In the genomic region with DNA sequence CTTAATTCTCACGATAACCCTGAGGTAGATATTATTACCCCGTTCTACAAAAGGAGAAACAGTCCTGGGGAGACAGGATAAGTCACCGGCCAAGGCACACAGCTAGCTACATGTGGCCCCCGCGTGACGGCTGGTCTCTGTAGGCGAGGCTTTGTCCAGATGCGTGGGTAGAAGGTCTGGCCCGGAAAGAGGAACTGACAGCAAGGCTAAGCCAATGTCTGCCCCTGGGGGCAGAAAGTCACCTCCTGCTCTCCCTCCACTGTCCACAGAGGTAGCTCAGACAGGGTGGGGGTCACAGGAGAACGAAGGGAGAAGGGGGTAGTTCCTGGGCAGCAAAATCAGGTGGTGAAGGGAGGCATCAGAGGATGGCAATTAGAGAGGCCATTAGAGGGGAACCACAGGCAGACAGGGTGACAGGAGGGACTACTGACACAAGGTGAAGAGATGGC, we compare ENCODE assay signal across 10 cellular contexts. TPM values are rescaled to one million over a fixed set of nuclear protein-coding genes. Genes with fewer than 3 reads are reported as not detected.
A peak's percentile ranks its signal among the peaks of the same experiment; 100 is the strongest.
DNase-seq lines count a peak whose midpoint lies in the region; ATAC-seq and TF ChIP-seq lines count a peak whose summit lies in the region.
"Had no signal": no experiment of that assay in that cellular context is flagged by ENCODE, and none has a peak within 500 bp of the region (broad histone marks: within the 10 kb centered on the region; RNA-seq: fewer than 3 reads in every experiment).

No MANE protein-coding gene starts in this region.

- TF ChIP-seq POLR2A in upper lobe of left lung (IDR thresholded peaks at IDR 0.05) = peak in 1 of 4 donors; percentile 54

- peak overlapping the region in 2 of 4 donors; percentile 9 to 66 for H3K27ac ChIP-seq in upper lobe of left lung

- 49 to 76% methylated on average over 10 of the region's 10 CpGs for WGBS in upper lobe of left lung, 2 donors

- ATAC-seq in left cardiac atrium = peak; percentile 67 to 72
- ATAC-seq in upper lobe of left lung (ENCODE audit: low FRiP score in 2 of 2) = peak; percentile 70 to 82
- ATAC-seq: SK-N-SH treated with all-trans-retinoic acid at 6 μM for 48 hours had no signal

- TF ChIP-seq CTCF in upper lobe of left lung (IDR thresholded peaks at IDR 0.05) = peak in 1 of 6 experiments; percentile 14

- H3K4me1 ChIP-seq in upper lobe of left lung = no peaks in the 10 kb centered on the region

- DNase-seq in SIG-M5 treated with dmso at 0.1 percent for 504 hours (lab: John Stamatoyannopoulos, UW; ENCODE audit: unreplicated experiment) = peak; percentile 23
- no peak for DNase-seq in SIG-M5 (lab: John Stamatoyannopoulos, UW)
- peak; percentile 76 for DNase-seq in NOMO-1 treated with DMSO at 0.1 percent for 48 hours (lab: John Stamatoyannopoulos, UW; ENCODE audit: unreplicated experiment)
- DNase-seq in left cardiac atrium = peak; percentile 46
- DNase-seq in upper lobe of left lung = peak; percentile 58 to 81
- DNase-seq in NCI-H446 (lab: John Stamatoyannopoulos, UW) = no peak
- no peak for DNase-seq in stimulated activated CD4-positive, alpha-beta T cell treated with anti-CD3 and anti-CD28 coated beads, Interleukin-2, amount 100 ng/mL, for 48 hours
- DNase-seq in activated effector memory CD4-positive, alpha-beta T cell treated with Interleukin-2 at 50 U/mL for 16 hours = no peak
- DNase-seq: mesendoderm had no signal

- intact Hi-C loops in left cardiac atrium (cut with DNase I) = loop anchor here in 1 of 2 donors (5.0 kb wide), 1 partner anchor 157 kb away; no protein-coding TSS in a partner anchor

- no peaks in the 10 kb centered on the region for H3K9me3 ChIP-seq in upper lobe of left lung

- TF ChIP-seq EP300 in upper lobe of left lung (IDR thresholded peaks at IDR 0.05) = no peak

- no peak overlapping the region for H3K4me3 ChIP-seq in upper lobe of left lung

- H3K36me3 ChIP-seq in upper lobe of left lung = no peaks in the 10 kb centered on the region

- H3K27me3 ChIP-seq in upper lobe of left lung = no peaks in the 10 kb centered on the region

RNA-seq across cellular contexts. Expression of gene APOC4, which starts 1.8 kb away (rescaled TPM):
- not detected for total RNA-seq in left cardiac atrium
- 1 to 10 TPM in 1 of 6 donors, under 1 TPM in 1, not detected in 4; 0.49 to 2.7 TPM for total RNA-seq in upper lobe of left lung

RNA-seq across cellular contexts. Expression of gene APOC2, which starts 2.0 kb away (rescaled TPM):
- total RNA-seq in left cardiac atrium (not detected), upper lobe of left lung (10 to 100 TPM in 5 of 6 donors, under 1 TPM in 1; 0.98 to 50.0 (median 22.8) TPM)

RNA-seq across cellular contexts. Expression of gene CLPTM1, which starts 11.4 kb away (rescaled TPM):
- 100 to 1,000 TPM in 1 of 2 donors, 10 to 100 TPM in 1; 90.7 to 107 TPM for total RNA-seq in left cardiac atrium
- total RNA-seq in upper lobe of left lung = 100 to 1,000 TPM in 3 of 6 donors, 10 to 100 TPM in 3; 53.4 to 139 (median 99.6) TPM

RNA-seq across cellular contexts. Expression of gene APOC1, which starts 29.4 kb away (rescaled TPM):
- total RNA-seq in left cardiac atrium = 1 to 10 TPM; 2.7 to 4.6 TPM
- total RNA-seq in upper lobe of left lung = 100 to 1,000 TPM; 186 to 754 (median 527) TPM

RNA-seq across cellular contexts. Expression of gene APOE, which starts 38.2 kb away (rescaled TPM):
- 10 to 100 TPM; 43.5 to 67.4 TPM for total RNA-seq in left cardiac atrium
- total RNA-seq in upper lobe of left lung = 1,000 to 10,000 TPM in 2 of 6 donors, 100 to 1,000 TPM in 4; 256 to 1,773 (median 644) TPM

Comparison
In these comparisons a context has a peak if more than half of its experiments do, and no peak if none do; other contexts are left out.
1. DNase-seq: peak in SIG-M5 treated with dmso at 0.1 percent for 504 hours (single experiment), NOMO-1 treated with DMSO at 0.1 percent for 48 hours (single experiment), left cardiac atrium (single experiment) and upper lobe of left lung (2 of 2); none in SIG-M5 (single experiment), NCI-H446 (0 of 2), stimulated activated CD4-positive, alpha-beta T cell treated with anti-CD3 and anti-CD28 coated beads, Interleukin-2, amount 100 ng/mL, for 48 hours (0 of 2) and activated effector memory CD4-positive, alpha-beta T cell treated with Interleukin-2 at 50 U/mL for 16 hours (single experiment).